ENCODE assay signal across 8 cellular contexts in the genomic region with DNA sequence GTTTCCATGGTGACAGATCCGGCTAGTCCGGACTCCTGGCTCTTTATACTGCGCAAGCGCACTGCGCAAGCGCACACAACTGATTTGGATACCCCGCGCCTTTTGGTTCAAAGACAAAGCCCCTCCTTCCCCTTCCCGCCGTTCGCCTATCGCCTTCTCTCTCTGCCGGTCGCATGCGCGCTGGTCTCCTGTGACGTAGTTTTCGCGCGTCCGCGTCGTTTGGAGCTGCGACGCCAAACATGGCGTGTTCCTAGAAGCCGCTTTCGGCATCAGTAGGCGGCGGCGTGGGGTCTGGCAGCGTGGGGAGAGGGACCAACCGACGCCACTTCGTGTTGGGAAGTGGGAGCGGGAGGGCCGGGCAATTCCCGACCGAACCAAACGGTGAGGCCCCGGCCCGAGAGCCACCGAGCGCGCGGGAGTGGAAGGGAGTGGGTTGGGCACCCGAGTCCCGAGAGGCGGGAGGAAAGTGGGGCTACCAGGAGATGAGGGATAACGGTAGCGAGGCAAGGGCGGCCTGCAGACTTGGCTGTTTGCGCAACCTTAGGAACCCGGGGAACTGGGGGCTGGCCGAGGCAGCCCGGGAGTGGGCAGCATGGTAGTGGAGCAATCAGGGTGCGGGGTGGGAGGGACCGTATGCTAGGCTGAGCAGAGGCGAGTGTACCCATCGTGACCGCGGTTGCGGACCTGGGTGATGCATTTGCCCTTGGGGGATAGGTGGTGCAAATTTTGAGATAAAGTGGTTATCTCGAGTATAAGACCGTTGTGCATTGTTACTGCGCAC. TPM values are rescaled to one million over a fixed set of nuclear protein-coding genes. Genes with fewer than 3 reads are reported as not detected.
DNase-seq lines count a peak whose midpoint lies in the region; ATAC-seq and TF ChIP-seq lines count a peak whose summit lies in the region.

Gene IPO11 (plus strand): TSS at position 215 of the 781 bp plus-strand sequence. CDS start 24,517 bp downstream, outside the sequence.

- peak within 1 kb of the TSS; percentile 36 to 89 for H3K27ac ChIP-seq in lung (ENCODE audit: low read depth in 1 of 2, low read length in 1 of 2)

- H3K9me3 ChIP-seq in lung (ENCODE audit: control insufficient read depth in 2 of 2, insufficient read depth in 1 of 2, low read length in 1 of 2) = no peaks in the 10 kb centered on the region

- peak within 1 kb of the TSS; percentile 100 for H3K4me3 ChIP-seq in lung

- POLR2A ChIA-PET in activated CD8-positive, alpha-beta memory T cell treated with anti-CD3 and anti-CD28 coated beads for 36 hours (lab: Charles Lee) = interaction anchor here (2.3 kb wide), 1 partner anchor 10 kb away, joined by 38 read pairs; the partner anchor contains the start of gene DIMT1

- no peaks in the 10 kb centered on the region for H3K27me3 ChIP-seq in lung (ENCODE audit: control insufficient read depth, insufficient read depth)

- 0% methylated on average over 66 of the region's 66 CpGs for WGBS in lung, 2 donors

- H3K4me1 ChIP-seq in lung (ENCODE audit: control insufficient read depth in 2 of 2, insufficient read depth in 2 of 2, low read length in 2 of 2) = peaks cover 2 to 5% of the 10 kb centered on the region in 2 donors

- peak; percentile 99 for ATAC-seq in lung (ENCODE audit: insufficient read depth, low FRiP score)

- CTCF ChIA-PET in activated CD8-positive, alpha-beta memory T cell treated with anti-CD3 and anti-CD28 coated beads for 36 hours (lab: Charles Lee) = interaction anchor here (2.4 kb wide), 1 partner anchor 9 kb away, joined by 8 read pairs; the partner anchor contains the start of gene DIMT1

- TF ChIP-seq CTCF in GM20000 (IDR thresholded peaks at IDR 0.05; ENCODE audit: extremely low read depth, missing control alignments) (no peak), lung (IDR thresholded peaks at IDR 0.05; ENCODE audit: control extremely low read depth, extremely low read depth) (no peak)

- DNase-seq in CMK (ENCODE audit: low read depth) (peak; percentile 90), GM20000 (ENCODE audit: low spot score) (peak; percentile 94), HT-29 (ENCODE audit: low spot score) (peak; percentile 99), NOMO-1 (lab: John Stamatoyannopoulos, UW; ENCODE audit: unreplicated experiment in 2 of 2) (peak; percentile 97 to 98), lung (ENCODE audit: low spot score) (peak; percentile 99)
- peak; percentile 98 for DNase-seq in effector CD8-positive, alpha-beta T cell (lab: John Stamatoyannopoulos, UW)
- DNase-seq in stimulated activated CD4-positive, alpha-beta T cell treated with anti-CD3 and anti-CD28 coated beads, TNF-alpha, amount 100 ng/mL, for 4 hours (ENCODE audit: low read depth in 3 of 3) = peak; percentile 93 to 97 (median 97)

- H3K36me3 ChIP-seq in lung (ENCODE audit: control insufficient read depth in 2 of 2, insufficient read depth in 2 of 2, low read length in 2 of 2) = no peaks in the 10 kb centered on the region

RNA-seq across cellular contexts. Expression of gene IPO11, which starts in this region (rescaled TPM):
- 15.1 and 16.7 TPM in 2 replicates for total RNA-seq in HT-29 (2014; rRNA removed; shearing (Covaris generic))
- total RNA-seq in activated CD8-positive, alpha-beta memory T cell treated with anti-CD3 and anti-CD28 coated beads for 36 hours = 10 to 100 TPM; 76.1 to 78.7 TPM
- total RNA-seq in lung = 10 to 100 TPM; 28.4 to 46.6 TPM
- polyA plus RNA-seq in lung = 10 to 100 TPM in 1 of 2 donors, 1 to 10 TPM in 1; 7.2 to 22.6 TPM

Comparison
In these comparisons a context has a peak if more than half of its experiments do, and no peak if none do; other contexts are left out.
1. Peak in every context shown above with its lines: DNase-seq, ATAC-seq, H3K4me3 ChIP-seq and H3K27ac ChIP-seq.